Comparison of ENCODE assay signal across 8 cellular contexts in the genomic region with DNA sequence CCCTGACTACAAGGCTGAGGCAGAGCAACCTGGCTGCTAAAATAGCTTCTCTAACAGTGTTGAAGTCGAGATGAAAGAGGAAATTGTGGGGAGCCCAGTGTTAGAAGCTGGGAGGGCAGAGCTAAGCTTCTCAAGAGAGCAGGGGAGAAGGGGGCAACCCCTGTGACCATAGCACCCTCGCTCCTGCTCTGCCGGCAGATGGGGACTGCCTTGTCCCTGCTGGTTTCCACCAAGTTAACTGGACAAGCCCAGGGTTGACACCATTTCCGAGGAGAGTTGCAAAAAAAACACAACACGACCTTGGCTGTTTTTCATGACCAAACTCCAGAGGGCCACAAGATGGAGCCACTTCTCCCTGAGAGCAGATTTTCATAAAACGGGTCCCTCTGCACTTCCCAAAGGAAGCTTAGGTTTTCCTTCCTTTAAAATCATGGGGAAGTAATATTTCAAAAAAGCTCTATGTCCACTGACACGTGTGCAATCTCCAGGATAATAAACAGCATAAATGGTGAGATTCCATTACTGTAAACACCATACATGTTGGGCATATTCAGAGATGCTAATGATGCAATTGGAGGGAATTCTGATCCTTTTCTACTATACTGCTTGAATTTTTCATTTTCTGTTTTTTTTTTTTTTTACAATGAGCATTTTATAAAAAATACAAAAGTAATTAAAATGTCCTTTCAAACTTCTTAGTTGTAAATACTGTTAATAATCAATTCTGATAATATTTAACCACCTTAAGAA.
DNase-seq lines count a peak whose midpoint lies in the region; ATAC-seq and TF ChIP-seq lines count a peak whose summit lies in the region.

No MANE protein-coding gene starts in this region.

- no peaks in the 10 kb centered on the region for H3K36me3 ChIP-seq in smooth muscle cell (ENCODE audit: low read depth)

- no peaks in the 10 kb centered on the region for H3F3A ChIP-seq in smooth muscle cell (ENCODE audit: low read depth)

- CTCF ChIA-PET in AG04449 (lab: Yijun Ruan, JAX) = interaction anchor here (0.6 to 5.2 kb wide), 37 partner anchors 9 to 583 kb away, joined by 3 to 90 read pairs (median 4); no protein-coding TSS in a partner anchor

- peak; percentile 38 for ATAC-seq in esophagus mucosa

- H3K9me3 ChIP-seq in smooth muscle cell (replicated peaks; ENCODE audit: low read depth) = no peaks in the 10 kb centered on the region

- no peaks in the 10 kb centered on the region for H3K79me2 ChIP-seq in smooth muscle cell (ENCODE audit: low read depth)

- TF ChIP-seq CTCF in AG04449 (IDR thresholded peaks at IDR 0.05; ENCODE audit: insufficient read depth, low read length, missing control alignments) (peak; percentile 42), GM12872 (IDR thresholded peaks at IDR 0.05; ENCODE audit: insufficient read depth, low read depth, low read length) (peak; percentile 68), smooth muscle cell (IDR thresholded peaks at IDR 0.05; ENCODE audit: borderline replicate concordance, insufficient read depth, poor library complexity, severe bottlenecking) (peak; percentile 22)

- DNase-seq in AG04449 (ENCODE audit: low read depth, low spot score) (no peak), RKO (ENCODE audit: low spot score) (peak; percentile 30), smooth muscle cell (lab: John Stamatoyannopoulos, UW; ENCODE audit: unreplicated experiment) (no peak), SIG-M5 treated with dmso at 0.1 percent for 504 hours (lab: John Stamatoyannopoulos, UW; ENCODE audit: unreplicated experiment) (no peak), C1 segment of cervical spinal cord (lab: John Stamatoyannopoulos, UW) (no peak), SIG-M5 (lab: John Stamatoyannopoulos, UW) (no peak)

- H3K27me3 ChIP-seq in smooth muscle cell (ENCODE audit: low read depth) = no peaks in the 10 kb centered on the region

- 72% methylated on average over 7 of the region's 7 CpGs for WGBS in smooth muscle cell (ENCODE audit: low lambda C conversion rate)

- H3K4me1 ChIP-seq in smooth muscle cell (ENCODE audit: low read depth) = no peaks in the 10 kb centered on the region

- no peak overlapping the region for H2AFZ ChIP-seq in smooth muscle cell (ENCODE audit: low read depth)

- H3K4me3 ChIP-seq in AG04449 (ENCODE audit: low read depth, low read length) (no peak overlapping the region), smooth muscle cell (no peak overlapping the region)

- no peak overlapping the region for H3K27ac ChIP-seq in smooth muscle cell (ENCODE audit: low read depth)

- no peak overlapping the region for H3K9ac ChIP-seq in smooth muscle cell (ENCODE audit: low read depth)

- no peaks in the 10 kb centered on the region for H4K20me1 ChIP-seq in smooth muscle cell (ENCODE audit: low read depth)

- POLR2A ChIA-PET in AG04449 (lab: Yijun Ruan, JAX) = interaction anchor here (0.6 kb wide), 1 partner anchor 138 kb away, joined by 3 read pairs; no protein-coding TSS in a partner anchor

- no peak overlapping the region for H3K4me2 ChIP-seq in smooth muscle cell
